In the genomic region with DNA sequence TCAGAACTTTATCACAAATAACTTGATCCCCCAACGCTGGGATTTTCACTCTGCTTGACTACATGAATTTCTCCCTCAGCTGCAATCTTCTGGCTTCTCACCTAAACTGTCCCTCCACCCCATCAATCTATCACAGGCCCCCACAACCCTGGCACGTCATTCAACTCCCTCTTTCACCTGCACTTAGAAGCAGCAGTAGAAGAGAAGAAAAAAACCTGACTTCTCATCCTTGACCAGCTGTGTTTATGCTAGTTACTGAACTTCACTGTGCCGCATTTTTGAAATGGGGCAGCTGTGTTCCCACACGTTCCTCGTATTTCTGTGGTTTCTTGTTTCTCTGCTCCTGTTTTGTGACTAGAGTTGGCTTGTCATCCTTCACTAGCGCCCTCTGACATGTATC, we compare ENCODE assay signal across 9 cellular contexts. TPM values are rescaled to one million over a fixed set of nuclear protein-coding genes. Genes with fewer than 3 reads are reported as not detected.
DNase-seq lines count a peak whose midpoint lies in the region; ATAC-seq and TF ChIP-seq lines count a peak whose summit lies in the region.
"Had no signal": no experiment of that assay in that cellular context is flagged by ENCODE, and none has a peak within 500 bp of the region (broad histone marks: within the 10 kb centered on the region; RNA-seq: fewer than 3 reads in every experiment).

No MANE protein-coding gene starts in this region.

- H3K4ac ChIP-seq in mesenchymal stem cell (ENCODE audit: low read depth in 1 of 2, low read length in 2 of 2) = no peak overlapping the region

- no peak overlapping the region for H3K4me2 ChIP-seq in mesenchymal stem cell (ENCODE audit: low read length, poor library complexity, severe bottlenecking)

- DNase-seq in GM10266 (ENCODE audit: extremely low spot score) (peak; percentile 38), HFF-Myc (ENCODE audit: extremely low read depth, low read depth) (peak; percentile 46), RPMI8226 (peak; percentile 76), mesenchymal stem cell (peak; percentile 86), omental fat pad (ENCODE audit: low spot score) (no peak), Calu3 (no peak), natural killer cell (no peak)

- H3K4me1 Mint-ChIP-seq in Calu3 (ENCODE audit: low read depth, unreplicated experiment) (no peaks in the 10 kb centered on the region), natural killer cell (peaks cover 33 to 34% of the 10 kb centered on the region in 2 donors)

- no peak overlapping the region for H3K4me3 Mint-ChIP-seq in Calu3 (ENCODE audit: low read depth, unreplicated experiment)
- no peak overlapping the region for H3K4me3 Mint-ChIP-seq in natural killer cell

- H3K27ac Mint-ChIP-seq in Calu3 (ENCODE audit: unreplicated experiment) = no peak overlapping the region
- H3K27ac Mint-ChIP-seq in natural killer cell = peak overlapping the region in 1 of 2 donors; percentile 68

- H3K9me3 ChIP-seq in mesenchymal stem cell (ENCODE audit: control insufficient read depth, low read length) = no peaks in the 10 kb centered on the region
- H3K9me3 ChIP-seq: Peyer's patch had no signal

- H3K36me3 ChIP-seq in mesenchymal stem cell (ENCODE audit: control insufficient read depth in 1 of 2, insufficient read depth in 2 of 2, low read depth in 1 of 2, low read length in 2 of 2) = peaks cover 0 to 4% of the 10 kb centered on the region in 2 experiments
- H3K36me3 ChIP-seq: Peyer's patch had no signal

- H3K14ac ChIP-seq in mesenchymal stem cell (ENCODE audit: low read length in 2 of 2) = no peak overlapping the region

- H2BK15ac ChIP-seq in mesenchymal stem cell (ENCODE audit: low read depth, poor library complexity, severe bottlenecking) = no peak overlapping the region

- H3K9me3 Mint-ChIP-seq in Calu3 (ENCODE audit: low read depth, unreplicated experiment) (no peaks in the 10 kb centered on the region), natural killer cell (no peaks in the 10 kb centered on the region)

- H3K23ac ChIP-seq in mesenchymal stem cell (ENCODE audit: low read length in 2 of 2) = no peak overlapping the region

- H4K8ac ChIP-seq in mesenchymal stem cell (ENCODE audit: low read length) = no peak overlapping the region

- TF ChIP-seq CTCF in GM10266 (IDR thresholded peaks at IDR 0.05; ENCODE audit: control insufficient read depth, insufficient read depth, low read depth, missing control alignments) (no peak), HFF-Myc (IDR thresholded peaks at IDR 0.05; ENCODE audit: low read depth, low read length, missing control alignments) (no peak), omental fat pad (IDR thresholded peaks at IDR 0.05) (no peak), Calu3 (IDR thresholded peaks at IDR 0.05; ENCODE audit: unreplicated experiment) (no peak), natural killer cell (IDR thresholded peaks at IDR 0.05) (no peak)

- H4K91ac ChIP-seq in mesenchymal stem cell (ENCODE audit: low read length) = no peak overlapping the region

- no peak overlapping the region for H2BK5ac ChIP-seq in mesenchymal stem cell (ENCODE audit: low read depth, low read length, poor library complexity, severe bottlenecking)

- H3K79me1 ChIP-seq in mesenchymal stem cell (replicated peaks; ENCODE audit: low read length, poor library complexity, severe bottlenecking) = peaks cover 17% of the 10 kb centered on the region

- ATAC-seq in omental fat pad (ENCODE audit: low FRiP score) = no peak
- ATAC-seq in GM18873 (IDR thresholded peaks at IDR 0.05; ENCODE audit: low FRiP score, unreplicated experiment) = no peak
- no peak for ATAC-seq in natural killer cell

- H2BK12ac ChIP-seq in mesenchymal stem cell (ENCODE audit: low read length in 2 of 2) = no peak overlapping the region

- H2BK120ac ChIP-seq in mesenchymal stem cell (ENCODE audit: low read depth, low read length) = no peak overlapping the region

- H3K27ac ChIP-seq in mesenchymal stem cell (ENCODE audit: low read length, poor library complexity, severe bottlenecking) = peak overlapping the region; percentile 59

- H3K4me1 ChIP-seq in mesenchymal stem cell (ENCODE audit: control insufficient read depth, insufficient read depth, low read depth, low read length) = peaks cover 3% of the 10 kb centered on the region
- H3K4me1 ChIP-seq: Peyer's patch had no signal

- WGBS in mesenchymal stem cell = 20% methylated on average over 5 of the region's 6 CpGs

- peaks cover 4% of the 10 kb centered on the region for H3K27me3 Mint-ChIP-seq in Calu3 (ENCODE audit: unreplicated experiment)
- no peaks in the 10 kb centered on the region for H3K27me3 Mint-ChIP-seq in natural killer cell (ENCODE audit: low read depth in 2 of 2)

- CTCF ChIA-PET in Calu3 (lab: Charles Lee) = interaction anchor here (0.7 kb wide), 1 partner anchor 184 kb away, joined by 3 read pairs; no protein-coding TSS in a partner anchor

- no peaks in the 10 kb centered on the region for H3K27me3 ChIP-seq in mesenchymal stem cell (ENCODE audit: control insufficient read depth in 1 of 2, insufficient read depth in 1 of 2, low read length in 2 of 2)
- H3K27me3 ChIP-seq: Peyer's patch had no signal

- peak overlapping the region in 1 of 2 experiments; percentile 40 for H3K18ac ChIP-seq in mesenchymal stem cell (ENCODE audit: low read depth in 1 of 2, low read length in 2 of 2)

- no peak overlapping the region for H3K9ac ChIP-seq in mesenchymal stem cell (ENCODE audit: low read length)

- no peak overlapping the region for H2AK5ac ChIP-seq in mesenchymal stem cell (ENCODE audit: low read length, severe bottlenecking)

- intact Hi-C loops in Calu3 (cut with micrococcal nuclease; ENCODE audit: unreplicated experiment) (no loop called here), natural killer cell (cut with micrococcal nuclease) (no loop called here)

- H2AFZ ChIP-seq in mesenchymal stem cell (ENCODE audit: low read depth, low read length) = no peak overlapping the region

- H3K36me3 Mint-ChIP-seq in Calu3 (ENCODE audit: insufficient read depth, unreplicated experiment) (no peaks in the 10 kb centered on the region), natural killer cell (no peaks in the 10 kb centered on the region)

- H3K4me3 ChIP-seq in HFF-Myc (replicated peaks; ENCODE audit: low read depth, low read length) (no peak overlapping the region), mesenchymal stem cell (ENCODE audit: insufficient read depth in 1 of 2, low read depth in 1 of 2, low read length in 2 of 2) (no peak overlapping the region)
- H3K4me3 ChIP-seq: Peyer's patch had no signal

- no TSS peak for BruUV-seq in Calu3 (replicated peaks; lab: Mats Ljungman, UMichigan)

RNA-seq across cellular contexts. Expression of a gene that starts 35.0 kb away (rescaled TPM):
- polyA plus RNA-seq in mesenchymal stem cell (2013, experiment 1 of 2) = 7.2 TPM
- polyA plus RNA-seq in mesenchymal stem cell (2013, experiment 2 of 2) = 6.8 TPM
- total RNA-seq in omental fat pad (10 to 100 TPM; 39.0 to 62.9 (median 47.4) TPM), Calu3 (2022) (2.5 and 4.4 TPM in 2 replicates), natural killer cell (10 to 100 TPM; 59.1 to 70.7 (median 68.2) TPM)

Comparison
In these comparisons a context has a peak if more than half of its experiments do, and no peak if none do; other contexts are left out.
1. DNase-seq: peak in GM10266 (single experiment), HFF-Myc (single experiment), RPMI8226 (single experiment) and mesenchymal stem cell (single experiment); none in omental fat pad (single experiment), Calu3 (single experiment) and natural killer cell (single experiment).